ENCODE assay signal across 1 cellular context in genomic region chr16:11431915-11432465, GRCh38.
TF ChIP-seq lines count a peak whose summit lies in the region.

No MANE protein-coding gene starts in this region.

TF ChIP-seq in HepG2, 621 proteins besides CTCF, POLR2A, EP300 and RAD21 (continued from another document and continues in another):
- TF ChIP-seq, protein P1, sequence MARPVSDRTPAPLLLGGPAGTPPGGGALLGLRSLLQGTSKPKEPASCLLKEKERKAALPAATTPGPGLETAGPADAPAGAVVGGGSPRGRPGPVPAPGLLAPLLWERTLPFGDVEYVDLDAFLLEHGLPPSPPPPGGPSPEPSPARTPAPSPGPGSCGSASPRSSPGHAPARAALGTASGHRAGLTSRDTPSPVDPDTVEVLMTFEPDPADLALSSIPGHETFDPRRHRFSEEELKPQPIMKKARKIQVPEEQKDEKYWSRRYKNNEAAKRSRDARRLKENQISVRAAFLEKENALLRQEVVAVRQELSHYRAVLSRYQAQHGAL (CRISPR knock-in tag; IDR thresholded peaks at IDR 0.05; ENCODE audit: not compliant biosample characterization), result no peak
- TF ChIP-seq ZNF580 (CRISPR knock-in tag; IDR thresholded peaks at IDR 0.05; ENCODE audit: borderline replicate concordance, low read depth), result no peak
- TF ChIP-seq ZNF44 (CRISPR knock-in tag; IDR thresholded peaks at IDR 0.05), result no peak
- TF ChIP-seq SP2 (CRISPR knock-in tag; IDR thresholded peaks at IDR 0.05), result no peak
- TF ChIP-seq ATM (IDR thresholded peaks at IDR 0.05; ENCODE audit: borderline replicate concordance), result no peak
- TF ChIP-seq JUND (CRISPR knock-in tag; IDR thresholded peaks at IDR 0.05), result no peak
- TF ChIP-seq, protein P2, sequence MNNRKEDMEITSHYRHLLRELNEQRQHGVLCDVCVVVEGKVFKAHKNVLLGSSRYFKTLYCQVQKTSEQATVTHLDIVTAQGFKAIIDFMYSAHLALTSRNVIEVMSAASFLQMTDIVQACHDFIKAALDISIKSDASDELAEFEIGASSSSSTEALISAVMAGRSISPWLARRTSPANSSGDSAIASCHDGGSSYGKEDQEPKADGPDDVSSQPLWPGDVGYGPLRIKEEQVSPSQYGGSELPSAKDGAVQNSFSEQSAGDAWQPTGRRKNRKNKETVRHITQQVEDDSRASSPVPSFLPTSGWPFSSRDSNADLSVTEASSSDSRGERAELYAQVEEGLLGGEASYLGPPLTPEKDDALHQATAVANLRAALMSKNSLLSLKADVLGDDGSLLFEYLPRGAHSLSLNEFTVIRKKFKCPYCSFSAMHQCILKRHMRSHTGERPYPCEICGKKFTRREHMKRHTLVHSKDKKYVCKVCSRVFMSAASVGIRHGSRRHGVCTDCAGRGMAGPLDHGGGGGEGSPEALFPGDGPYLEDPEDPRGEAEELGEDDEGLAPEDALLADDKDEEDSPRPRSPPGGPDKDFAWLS (CRISPR knock-in tag; IDR thresholded peaks at IDR 0.05; ENCODE audit: borderline replicate concordance), result no peak
- TF ChIP-seq ZFP82 (CRISPR knock-in tag; IDR thresholded peaks at IDR 0.05; ENCODE audit: borderline replicate concordance), result no peak
- no peak for TF ChIP-seq ZNF567 (CRISPR knock-in tag; IDR thresholded peaks at IDR 0.05; ENCODE audit: borderline replicate concordance)
- no peak for TF ChIP-seq TCF7 (IDR thresholded peaks at IDR 0.05; ENCODE audit: low read depth)
- no peak for TF ChIP-seq NR2C2 (CRISPR knock-in tag; IDR thresholded peaks at IDR 0.05; ENCODE audit: borderline replicate concordance)
- TF ChIP-seq CCDC6 (CRISPR knock-in tag; IDR thresholded peaks at IDR 0.05), result no peak
- 0 out of 2 replicates have a peak, but pooled peaks have one; percentile 57 for TF ChIP-seq ZNF124 (CRISPR knock-in tag; IDR thresholded peaks at IDR 0.05)
- no peak for TF ChIP-seq ONECUT2 (CRISPR knock-in tag; IDR thresholded peaks at IDR 0.05)
- TF ChIP-seq CEBPZ (IDR thresholded peaks at IDR 0.05; ENCODE audit: low read length), result no peak
- no peak for TF ChIP-seq ZNF326 (CRISPR knock-in tag; IDR thresholded peaks at IDR 0.05; ENCODE audit: borderline replicate concordance)
- no peak for TF ChIP-seq ZSCAN29 (CRISPR knock-in tag; conservative IDR thresholded peaks at IDR 0.05)
- no peak for TF ChIP-seq MAFK (conservative IDR thresholded peaks at IDR 0.05 in 1 of 2, IDR thresholded peaks at IDR 0.05 in 1 of 2; ENCODE audit: low read length in 2 of 2)
- TF ChIP-seq ZNF367 (CRISPR knock-in tag; IDR thresholded peaks at IDR 0.05; ENCODE audit: borderline replicate concordance), result no peak
- no peak for TF ChIP-seq CREB1 (IDR thresholded peaks at IDR 0.05)
- TF ChIP-seq CREB1 (CRISPR knock-in tag; IDR thresholded peaks at IDR 0.05), result no peak
- TF ChIP-seq, protein P3, sequence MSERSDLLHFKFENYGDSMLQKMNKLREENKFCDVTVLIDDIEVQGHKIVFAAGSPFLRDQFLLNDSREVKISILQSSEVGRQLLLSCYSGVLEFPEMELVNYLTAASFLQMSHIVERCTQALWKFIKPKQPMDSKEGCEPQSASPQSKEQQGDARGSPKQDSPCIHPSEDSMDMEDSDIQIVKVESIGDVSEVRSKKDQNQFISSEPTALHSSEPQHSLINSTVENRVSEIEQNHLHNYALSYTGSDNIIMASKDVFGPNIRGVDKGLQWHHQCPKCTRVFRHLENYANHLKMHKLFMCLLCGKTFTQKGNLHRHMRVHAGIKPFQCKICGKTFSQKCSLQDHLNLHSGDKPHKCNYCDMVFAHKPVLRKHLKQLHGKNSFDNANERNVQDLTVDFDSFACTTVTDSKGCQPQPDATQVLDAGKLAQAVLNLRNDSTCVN (CRISPR knock-in tag; IDR thresholded peaks at IDR 0.05; ENCODE audit: borderline replicate concordance), result no peak
- TF ChIP-seq BRCA1 (CRISPR knock-in tag; IDR thresholded peaks at IDR 0.05), result no peak
- TF ChIP-seq, protein P4, sequence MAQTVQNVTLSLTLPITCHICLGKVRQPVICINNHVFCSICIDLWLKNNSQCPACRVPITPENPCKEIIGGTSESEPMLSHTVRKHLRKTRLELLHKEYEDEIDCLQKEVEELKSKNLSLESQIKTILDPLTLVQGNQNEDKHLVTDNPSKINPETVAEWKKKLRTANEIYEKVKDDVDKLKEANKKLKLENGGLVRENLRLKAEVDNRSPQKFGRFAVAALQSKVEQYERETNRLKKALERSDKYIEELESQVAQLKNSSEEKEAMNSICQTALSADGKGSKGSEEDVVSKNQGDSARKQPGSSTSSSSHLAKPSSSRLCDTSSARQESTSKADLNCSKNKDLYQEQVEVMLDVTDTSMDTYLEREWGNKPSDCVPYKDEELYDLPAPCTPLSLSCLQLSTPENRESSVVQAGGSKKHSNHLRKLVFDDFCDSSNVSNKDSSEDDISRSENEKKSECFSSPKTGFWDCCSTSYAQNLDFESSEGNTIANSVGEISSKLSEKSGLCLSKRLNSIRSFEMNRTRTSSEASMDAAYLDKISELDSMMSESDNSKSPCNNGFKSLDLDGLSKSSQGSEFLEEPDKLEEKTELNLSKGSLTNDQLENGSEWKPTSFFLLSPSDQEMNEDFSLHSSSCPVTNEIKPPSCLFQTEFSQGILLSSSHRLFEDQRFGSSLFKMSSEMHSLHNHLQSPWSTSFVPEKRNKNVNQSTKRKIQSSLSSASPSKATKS (CRISPR knock-in tag; IDR thresholded peaks at IDR 0.05), result no peak
- TF ChIP-seq IRF2 (CRISPR knock-in tag; IDR thresholded peaks at IDR 0.05), result peak; percentile 22; the same call in 1 of the 2 replicates
- TF ChIP-seq ZNF276 (CRISPR knock-in tag; IDR thresholded peaks at IDR 0.05; ENCODE audit: low read depth), result no peak
- TF ChIP-seq, protein P5, sequence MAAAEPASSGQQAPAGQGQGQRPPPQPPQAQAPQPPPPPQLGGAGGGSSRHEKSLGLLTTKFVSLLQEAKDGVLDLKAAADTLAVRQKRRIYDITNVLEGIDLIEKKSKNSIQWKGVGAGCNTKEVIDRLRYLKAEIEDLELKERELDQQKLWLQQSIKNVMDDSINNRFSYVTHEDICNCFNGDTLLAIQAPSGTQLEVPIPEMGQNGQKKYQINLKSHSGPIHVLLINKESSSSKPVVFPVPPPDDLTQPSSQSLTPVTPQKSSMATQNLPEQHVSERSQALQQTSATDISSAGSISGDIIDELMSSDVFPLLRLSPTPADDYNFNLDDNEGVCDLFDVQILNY (CRISPR knock-in tag; conservative IDR thresholded peaks at IDR 0.05), result no peak
- no peak for TF ChIP-seq ZNF260 (CRISPR knock-in tag; IDR thresholded peaks at IDR 0.05; ENCODE audit: borderline replicate concordance, low read depth)
- TF ChIP-seq ZNF446 (CRISPR knock-in tag; IDR thresholded peaks at IDR 0.05), result no peak
- TF ChIP-seq HOXA5 (CRISPR knock-in tag; IDR thresholded peaks at IDR 0.05), result no peak
- TF ChIP-seq KLF16 (CRISPR knock-in tag; IDR thresholded peaks at IDR 0.05), result no peak
- TF ChIP-seq, protein P6, sequence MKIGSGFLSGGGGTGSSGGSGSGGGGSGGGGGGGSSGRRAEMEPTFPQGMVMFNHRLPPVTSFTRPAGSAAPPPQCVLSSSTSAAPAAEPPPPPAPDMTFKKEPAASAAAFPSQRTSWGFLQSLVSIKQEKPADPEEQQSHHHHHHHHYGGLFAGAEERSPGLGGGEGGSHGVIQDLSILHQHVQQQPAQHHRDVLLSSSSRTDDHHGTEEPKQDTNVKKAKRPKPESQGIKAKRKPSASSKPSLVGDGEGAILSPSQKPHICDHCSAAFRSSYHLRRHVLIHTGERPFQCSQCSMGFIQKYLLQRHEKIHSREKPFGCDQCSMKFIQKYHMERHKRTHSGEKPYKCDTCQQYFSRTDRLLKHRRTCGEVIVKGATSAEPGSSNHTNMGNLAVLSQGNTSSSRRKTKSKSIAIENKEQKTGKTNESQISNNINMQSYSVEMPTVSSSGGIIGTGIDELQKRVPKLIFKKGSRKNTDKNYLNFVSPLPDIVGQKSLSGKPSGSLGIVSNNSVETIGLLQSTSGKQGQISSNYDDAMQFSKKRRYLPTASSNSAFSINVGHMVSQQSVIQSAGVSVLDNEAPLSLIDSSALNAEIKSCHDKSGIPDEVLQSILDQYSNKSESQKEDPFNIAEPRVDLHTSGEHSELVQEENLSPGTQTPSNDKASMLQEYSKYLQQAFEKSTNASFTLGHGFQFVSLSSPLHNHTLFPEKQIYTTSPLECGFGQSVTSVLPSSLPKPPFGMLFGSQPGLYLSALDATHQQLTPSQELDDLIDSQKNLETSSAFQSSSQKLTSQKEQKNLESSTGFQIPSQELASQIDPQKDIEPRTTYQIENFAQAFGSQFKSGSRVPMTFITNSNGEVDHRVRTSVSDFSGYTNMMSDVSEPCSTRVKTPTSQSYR (CRISPR knock-in tag; IDR thresholded peaks at IDR 0.05; ENCODE audit: borderline replicate concordance), result peak; percentile 6; the same call in 1 of the 2 replicates
- TF ChIP-seq ZNF12 (CRISPR knock-in tag; IDR thresholded peaks at IDR 0.05), result no peak
- TF ChIP-seq, protein P7, sequence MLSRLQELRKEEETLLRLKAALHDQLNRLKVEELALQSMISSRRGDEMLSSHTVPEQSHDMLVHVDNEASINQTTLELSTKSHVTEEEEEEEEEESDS (CRISPR knock-in tag; IDR thresholded peaks at IDR 0.05; ENCODE audit: borderline replicate concordance), result no peak
- no peak for TF ChIP-seq HNRNPUL1 (IDR thresholded peaks at IDR 0.05; ENCODE audit: low read depth, low read length)
- TF ChIP-seq, protein P8, sequence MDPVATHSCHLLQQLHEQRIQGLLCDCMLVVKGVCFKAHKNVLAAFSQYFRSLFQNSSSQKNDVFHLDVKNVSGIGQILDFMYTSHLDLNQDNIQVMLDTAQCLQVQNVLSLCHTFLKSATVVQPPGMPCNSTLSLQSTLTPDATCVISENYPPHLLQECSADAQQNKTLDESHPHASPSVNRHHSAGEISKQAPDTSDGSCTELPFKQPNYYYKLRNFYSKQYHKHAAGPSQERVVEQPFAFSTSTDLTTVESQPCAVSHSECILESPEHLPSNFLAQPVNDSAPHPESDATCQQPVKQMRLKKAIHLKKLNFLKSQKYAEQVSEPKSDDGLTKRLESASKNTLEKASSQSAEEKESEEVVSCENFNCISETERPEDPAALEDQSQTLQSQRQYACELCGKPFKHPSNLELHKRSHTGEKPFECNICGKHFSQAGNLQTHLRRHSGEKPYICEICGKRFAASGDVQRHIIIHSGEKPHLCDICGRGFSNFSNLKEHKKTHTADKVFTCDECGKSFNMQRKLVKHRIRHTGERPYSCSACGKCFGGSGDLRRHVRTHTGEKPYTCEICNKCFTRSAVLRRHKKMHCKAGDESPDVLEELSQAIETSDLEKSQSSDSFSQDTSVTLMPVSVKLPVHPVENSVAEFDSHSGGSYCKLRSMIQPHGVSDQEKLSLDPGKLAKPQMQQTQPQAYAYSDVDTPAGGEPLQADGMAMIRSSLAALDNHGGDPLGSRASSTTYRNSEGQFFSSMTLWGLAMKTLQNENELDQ (CRISPR knock-in tag; IDR thresholded peaks at IDR 0.05; ENCODE audit: borderline replicate concordance), result no peak
- no peak for TF ChIP-seq TBX2 (CRISPR knock-in tag; IDR thresholded peaks at IDR 0.05; ENCODE audit: borderline replicate concordance)
- TF ChIP-seq ZSCAN20 (CRISPR knock-in tag; IDR thresholded peaks at IDR 0.05; ENCODE audit: borderline replicate concordance), result no peak
- TF ChIP-seq, protein P9, sequence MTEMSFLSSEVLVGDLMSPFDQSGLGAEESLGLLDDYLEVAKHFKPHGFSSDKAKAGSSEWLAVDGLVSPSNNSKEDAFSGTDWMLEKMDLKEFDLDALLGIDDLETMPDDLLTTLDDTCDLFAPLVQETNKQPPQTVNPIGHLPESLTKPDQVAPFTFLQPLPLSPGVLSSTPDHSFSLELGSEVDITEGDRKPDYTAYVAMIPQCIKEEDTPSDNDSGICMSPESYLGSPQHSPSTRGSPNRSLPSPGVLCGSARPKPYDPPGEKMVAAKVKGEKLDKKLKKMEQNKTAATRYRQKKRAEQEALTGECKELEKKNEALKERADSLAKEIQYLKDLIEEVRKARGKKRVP (CRISPR knock-in tag; IDR thresholded peaks at IDR 0.05), result no peak
- peak; percentile 49; the same call in 1 of the 2 replicates for TF ChIP-seq TARDBP (CRISPR knock-in tag; IDR thresholded peaks at IDR 0.05)
- TF ChIP-seq HHEX (CRISPR knock-in tag; IDR thresholded peaks at IDR 0.05), result no peak
- TF ChIP-seq ZNF501 (CRISPR knock-in tag; IDR thresholded peaks at IDR 0.05), result no peak
- TF ChIP-seq CBX5 (CRISPR knock-in tag; IDR thresholded peaks at IDR 0.05; ENCODE audit: borderline replicate concordance), result no peak
- no peak for TF ChIP-seq STAT5B (CRISPR knock-in tag; IDR thresholded peaks at IDR 0.05)
- peak; percentile 67 for TF ChIP-seq KAT8 (CRISPR knock-in tag; IDR thresholded peaks at IDR 0.05)
- TF ChIP-seq KDM1A (CRISPR knock-in tag; IDR thresholded peaks at IDR 0.05), result peak; percentile 61; the same call in 1 of the 2 replicates
- TF ChIP-seq NR2F6 (IDR thresholded peaks at IDR 0.05), result peak; percentile 66
- TF ChIP-seq NR2F6 (CRISPR knock-in tag; IDR thresholded peaks at IDR 0.05), result peak; percentile 87
- no peak for TF ChIP-seq IRX3 (CRISPR knock-in tag; IDR thresholded peaks at IDR 0.05; ENCODE audit: borderline replicate concordance, low read depth)
